In the genomic region with DNA sequence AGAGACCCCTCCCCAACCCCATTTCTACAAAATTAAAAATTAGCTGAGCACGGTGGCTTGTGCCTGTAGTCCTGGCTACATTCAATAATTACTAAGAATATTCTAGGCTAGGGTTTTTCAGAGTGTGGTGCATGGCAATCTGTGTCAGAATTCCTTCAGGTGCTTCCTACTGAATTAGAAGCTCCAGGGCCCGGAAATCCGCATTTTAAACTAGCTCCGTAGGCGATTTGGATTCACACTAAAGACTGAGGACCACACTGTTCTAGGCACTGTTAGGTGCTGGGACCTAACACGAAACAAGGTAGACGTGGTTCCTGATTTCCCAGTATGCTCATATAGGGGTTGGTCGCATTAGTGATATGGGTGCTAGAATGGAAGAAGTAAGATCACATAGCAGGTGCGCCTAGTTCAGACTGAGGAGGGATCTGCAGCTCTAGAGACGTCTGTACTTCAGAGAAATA, we compare ENCODE assay signal across 8 cellular contexts. TPM values are rescaled to one million over a fixed set of nuclear protein-coding genes. Genes with fewer than 3 reads are reported as not detected.
DNase-seq lines count a peak whose midpoint lies in the region; ATAC-seq and TF ChIP-seq lines count a peak whose summit lies in the region.

No MANE protein-coding gene starts in this region.

- ATAC-seq in GM21423 (IDR thresholded peaks at IDR 0.05; ENCODE audit: unreplicated experiment), result no peak

- H3K27ac Mint-ChIP-seq in activated CD4-positive, alpha-beta T cell treated with anti-CD3 and anti-CD28 coated beads, Interleukin-2, amount 10 ng/mL, durations not matched to agents 24 days and 14 days, result peak overlapping the region; percentile 92
- peak overlapping the region; percentile 94 for H3K27ac Mint-ChIP-seq in neural progenitor cell

- peaks cover 26% of the 10 kb centered on the region for H3F3A ChIP-seq in neural progenitor cell (ENCODE audit: low read depth)

- H3K36me3 ChIP-seq in KMS-11 (ENCODE audit: insufficient read depth) (no peaks in the 10 kb centered on the region), duodenal mucosa (ENCODE audit: control insufficient read depth in 1 of 2, insufficient read depth in 2 of 2, low read length in 2 of 2) (peaks cover 0 to 25% of the 10 kb centered on the region in 2 donors), neural progenitor cell (no peaks in the 10 kb centered on the region)

- H4K20me1 ChIP-seq in KMS-11 (ENCODE audit: insufficient read depth) (no peaks in the 10 kb centered on the region), neural progenitor cell (ENCODE audit: low read depth) (no peaks in the 10 kb centered on the region)

- no peaks in the 10 kb centered on the region for H3K27me3 Mint-ChIP-seq in activated CD4-positive, alpha-beta T cell treated with anti-CD3 and anti-CD28 coated beads, Interleukin-2, amount 10 ng/mL, durations not matched to agents 24 days and 14 days
- peaks cover 2% of the 10 kb centered on the region for H3K27me3 Mint-ChIP-seq in neural progenitor cell (ENCODE audit: insufficient read depth, low read depth)

- no peaks in the 10 kb centered on the region for H3K9me3 Mint-ChIP-seq in activated CD4-positive, alpha-beta T cell treated with anti-CD3 and anti-CD28 coated beads, Interleukin-2, amount 10 ng/mL, durations not matched to agents 24 days and 14 days
- H3K9me3 Mint-ChIP-seq in neural progenitor cell, result peaks cover 6% of the 10 kb centered on the region

- DNase-seq in activated CD4-positive, alpha-beta T cell treated with anti-CD3 and anti-CD28 coated beads, Interleukin-2, amount 10 ng/mL, durations not matched to agents 24 days and 14 days, result no peak
- no peak for DNase-seq in activated CD4-positive, alpha-beta T cell treated with anti-CD3 and anti-CD28 coated beads, Interleukin-2, amount 50 U/mL, for 4 hours
- DNase-seq in neural progenitor cell (ENCODE audit: low spot score) (no peak), retina (no peak)
- no peak for DNase-seq in effector CD8-positive, alpha-beta T cell (lab: John Stamatoyannopoulos, UW)

- intact Hi-C loops in activated CD4-positive, alpha-beta T cell treated with anti-CD3 and anti-CD28 coated beads, Interleukin-2, amount 10 ng/mL, durations not matched to agents 24 days and 14 days (cut with micrococcal nuclease), result loop anchor here (1.0 kb wide), 7 partner anchors 13 to 181 kb away; a partner anchor contains a TSS

- H3K9me3 ChIP-seq in duodenal mucosa (ENCODE audit: control insufficient read depth in 1 of 2, low read length in 2 of 2) (no peaks in the 10 kb centered on the region), neural progenitor cell (ENCODE audit: low read depth) (no peaks in the 10 kb centered on the region)

- peaks cover 20% of the 10 kb centered on the region for H3K36me3 Mint-ChIP-seq in activated CD4-positive, alpha-beta T cell treated with anti-CD3 and anti-CD28 coated beads, Interleukin-2, amount 10 ng/mL, durations not matched to agents 24 days and 14 days (ENCODE audit: low read depth)
- H3K36me3 Mint-ChIP-seq in neural progenitor cell, result peaks cover 2% of the 10 kb centered on the region

- peak overlapping the region; percentile 83 for H3K4me3 Mint-ChIP-seq in activated CD4-positive, alpha-beta T cell treated with anti-CD3 and anti-CD28 coated beads, Interleukin-2, amount 10 ng/mL, durations not matched to agents 24 days and 14 days
- H3K4me3 Mint-ChIP-seq in neural progenitor cell, result peak overlapping the region; percentile 95

- H3K4me3 ChIP-seq in KMS-11 (IDR thresholded peaks at IDR 0.05; ENCODE audit: insufficient read depth, low read depth, low read length) (peak overlapping the region; percentile 80), duodenal mucosa (ENCODE audit: low read depth in 1 of 2, low read length in 2 of 2) (peak overlapping the region; percentile 75 to 85), neural progenitor cell (peak overlapping the region; percentile 66)

- H3K27me3 ChIP-seq in KMS-11 (ENCODE audit: insufficient read depth, low read depth), result no peaks in the 10 kb centered on the region
- no peaks in the 10 kb centered on the region for H3K27me3 ChIP-seq in duodenal mucosa (ENCODE audit: control insufficient read depth in 1 of 2, insufficient read depth in 2 of 2, low read length in 2 of 2)
- H3K27me3 ChIP-seq in neural progenitor cell, result no peaks in the 10 kb centered on the region

- TF ChIP-seq CTCF in KMS-11 (conservative IDR thresholded peaks at IDR 0.05; ENCODE audit: low read depth, low read length) (no peak), neural progenitor cell (IDR thresholded peaks at IDR 0.05) (no peak)

- H3K9ac ChIP-seq in KMS-11, result peak overlapping the region; percentile 74
- peak overlapping the region; percentile 61 to 93 for H3K9ac ChIP-seq in duodenal mucosa (ENCODE audit: low read depth in 1 of 2, low read length in 2 of 2)
- H3K9ac ChIP-seq in neural progenitor cell, result no peak overlapping the region

- H3K79me2 ChIP-seq in KMS-11 (ENCODE audit: insufficient read depth, low read depth), result no peaks in the 10 kb centered on the region
- H3K79me2 ChIP-seq in neural progenitor cell (ENCODE audit: low read depth), result no peaks in the 10 kb centered on the region

- H3K27ac ChIP-seq in KMS-11 (peak overlapping the region; percentile 69), duodenal mucosa (ENCODE audit: low read depth, low read length) (peak overlapping the region; percentile 94), neural progenitor cell (no peak overlapping the region)

- H2AFZ ChIP-seq in KMS-11 (ENCODE audit: low read depth), result peak overlapping the region; percentile 77
- peak overlapping the region; percentile 88 for H2AFZ ChIP-seq in neural progenitor cell (replicated peaks)

- H3K4me2 ChIP-seq in KMS-11 (peak overlapping the region; percentile 74), neural progenitor cell (peak overlapping the region; percentile 76)

- H3K4me1 Mint-ChIP-seq in activated CD4-positive, alpha-beta T cell treated with anti-CD3 and anti-CD28 coated beads, Interleukin-2, amount 10 ng/mL, durations not matched to agents 24 days and 14 days, result peaks cover 30% of the 10 kb centered on the region
- peaks cover 19% of the 10 kb centered on the region for H3K4me1 Mint-ChIP-seq in neural progenitor cell

- H3K4me1 ChIP-seq in KMS-11 (ENCODE audit: low read depth, poor library complexity, severe bottlenecking), result peaks cover 18% of the 10 kb centered on the region
- H3K4me1 ChIP-seq in duodenal mucosa (ENCODE audit: control insufficient read depth in 1 of 2, insufficient read depth in 2 of 2, low read length in 2 of 2), result peaks cover 19 to 26% of the 10 kb centered on the region in 2 donors
- peaks cover 7% of the 10 kb centered on the region for H3K4me1 ChIP-seq in neural progenitor cell

RNA-seq across cellular contexts. Expression of a gene that starts 0.6 kb away (rescaled TPM):
- 36.7 and 37.4 TPM in 2 replicates for total RNA-seq in activated CD4-positive, alpha-beta T cell treated with anti-CD3 and anti-CD28 coated beads, Interleukin-2, amount 10 ng/mL, durations not matched to agents 24 days and 14 days
- 13.6 and 23.8 TPM in 2 replicates for total RNA-seq in neural progenitor cell (ENCODE audit: low replicate concordance)

RNA-seq across cellular contexts. Expression of a gene that starts 12.7 kb away (rescaled TPM):
- total RNA-seq in activated CD4-positive, alpha-beta T cell treated with anti-CD3 and anti-CD28 coated beads, Interleukin-2, amount 10 ng/mL, durations not matched to agents 24 days and 14 days, result 28.8 TPM in 2 replicates
- 14.0 and 14.3 TPM in 2 replicates for total RNA-seq in neural progenitor cell (ENCODE audit: low replicate concordance)

RNA-seq across cellular contexts. Expression of a gene that starts 23.4 kb away (rescaled TPM):
- total RNA-seq in activated CD4-positive, alpha-beta T cell treated with anti-CD3 and anti-CD28 coated beads, Interleukin-2, amount 10 ng/mL, durations not matched to agents 24 days and 14 days, result 61.6 and 67.2 TPM in 2 replicates
- 32.7 and 40.3 TPM in 2 replicates for total RNA-seq in neural progenitor cell (ENCODE audit: low replicate concordance)

RNA-seq across cellular contexts. Expression of a gene that starts 23.6 kb away (rescaled TPM):
- total RNA-seq in activated CD4-positive, alpha-beta T cell treated with anti-CD3 and anti-CD28 coated beads, Interleukin-2, amount 10 ng/mL, durations not matched to agents 24 days and 14 days, result 144 and 149 TPM in 2 replicates
- total RNA-seq in neural progenitor cell (ENCODE audit: low replicate concordance), result 65.9 and 76.3 TPM in 2 replicates

RNA-seq across cellular contexts. Expression of a gene that starts 27.9 kb away (rescaled TPM):
- total RNA-seq in activated CD4-positive, alpha-beta T cell treated with anti-CD3 and anti-CD28 coated beads, Interleukin-2, amount 10 ng/mL, durations not matched to agents 24 days and 14 days, result 54.1 and 57.4 TPM in 2 replicates
- 32.9 and 53.5 TPM in 2 replicates for total RNA-seq in neural progenitor cell (ENCODE audit: low replicate concordance)
